In genomic region chr7:93910076-93910994, GRCh38 we compare ENCODE assay signal across 14 cellular contexts. TPM values are rescaled to one million over a fixed set of nuclear protein-coding genes. Genes with fewer than 3 reads are reported as not detected.
DNase-seq lines count a peak whose midpoint lies in the region; ATAC-seq and TF ChIP-seq lines count a peak whose summit lies in the region.
"Had no signal": no experiment of that assay in that cellular context is flagged by ENCODE, and none has a peak within 500 bp of the region (broad histone marks: within the 10 kb centered on the region; RNA-seq: fewer than 3 reads in every experiment).

No MANE protein-coding gene starts in this region.

- no peaks in the 10 kb centered on the region for H3K79me2 ChIP-seq in fibroblast of lung (ENCODE audit: control insufficient read depth, insufficient read depth, low read length)

- no peaks in the 10 kb centered on the region for H3K9me3 ChIP-seq in AG04450 (ENCODE audit: control insufficient read depth, insufficient read depth, low read length)
- no peaks in the 10 kb centered on the region for H3K9me3 ChIP-seq in fibroblast of lung (ENCODE audit: control insufficient read depth, insufficient read depth, low read depth, low read length)
- H3K9me3 ChIP-seq: Peyer's patch, transverse colon had no signal

- no peaks in the 10 kb centered on the region for H4K20me1 ChIP-seq in fibroblast of lung (ENCODE audit: control insufficient read depth, extremely low read depth, insufficient read depth, low read length)

- H3K4me1 Mint-ChIP-seq in neural crest cell (peaks cover 10% of the 10 kb centered on the region), WTC11 (no peaks in the 10 kb centered on the region)
- H3K4me1 Mint-ChIP-seq: activated naive CD4-positive, alpha-beta T cell treated with anti-CD3 and anti-CD28 coated beads, Interleukin-2, amount 50 U/mL, for 24 hours had no signal

- no peak for ATAC-seq in WTC11
- no peak for ATAC-seq in GM19324 (IDR thresholded peaks at IDR 0.05; ENCODE audit: low FRiP score, unreplicated experiment)

- DNase-seq in AG04450 (ENCODE audit: low read depth, low spot score) (peak; percentile 27), NCI-H226 (peak; percentile 72), fibroblast of lung (ENCODE audit: low read depth in 2 of 2) (peak; percentile 86 to 89), neural crest cell (ENCODE audit: low read depth, low spot score) (no peak), DMS79 (lab: John Stamatoyannopoulos, UW) (no peak), WTC11 (ENCODE audit: low spot score) (no peak)
- no peak for DNase-seq in stimulated activated CD4-positive, alpha-beta T cell treated with anti-CD3 and anti-CD28 coated beads, Interleukin-2, amount 100 ng/mL, for 24 hours
- DNase-seq: DND-41, mesendoderm, Peyer's patch, T1000, transverse colon had no signal

- H3K27me3 ChIP-seq in AG04450 (ENCODE audit: control insufficient read depth, insufficient read depth, low read length) (no peaks in the 10 kb centered on the region), fibroblast of lung (ENCODE audit: control insufficient read depth, insufficient read depth, low read length) (no peaks in the 10 kb centered on the region)
- H3K27me3 ChIP-seq: Peyer's patch, transverse colon had no signal

- H3K4me3 Mint-ChIP-seq in neural crest cell (no peak overlapping the region), WTC11 (no peak overlapping the region)
- H3K4me3 Mint-ChIP-seq: activated naive CD4-positive, alpha-beta T cell treated with anti-CD3 and anti-CD28 coated beads, Interleukin-2, amount 50 U/mL, for 24 hours had no signal

- TF ChIP-seq CTCF in AG04450 (IDR thresholded peaks at IDR 0.05; ENCODE audit: low read depth, low read length): no peak
- no peak for TF ChIP-seq CTCF in fibroblast of lung (conservative IDR thresholded peaks at IDR 0.05 in 1 of 2, IDR thresholded peaks at IDR 0.05 in 1 of 2; ENCODE audit: low read depth in 1 of 2, low read length in 2 of 2)
- TF ChIP-seq CTCF in neural crest cell (conservative IDR thresholded peaks at IDR 0.05): no peak
- no peak for TF ChIP-seq CTCF in WTC11 (IDR thresholded peaks at IDR 0.05)

- POLR2A ChIA-PET in AG04450 (lab: Yijun Ruan, JAX) (interaction anchor here (0.6 to 0.7 kb wide), 2 partner anchors 71 to 176 kb away, joined by 3 to 4 read pairs; no protein-coding TSS in a partner anchor), WTC11 (lab: Charles Lee) (no interaction called here)

- H3K36me3 Mint-ChIP-seq in neural crest cell (ENCODE audit: low read depth) (no peaks in the 10 kb centered on the region), WTC11 (no peaks in the 10 kb centered on the region)
- H3K36me3 Mint-ChIP-seq: activated naive CD4-positive, alpha-beta T cell treated with anti-CD3 and anti-CD28 coated beads, Interleukin-2, amount 50 U/mL, for 24 hours had no signal

- peak overlapping the region; percentile 50 for H3K27ac Mint-ChIP-seq in neural crest cell (ENCODE audit: unreplicated experiment)
- no peak overlapping the region for H3K27ac Mint-ChIP-seq in WTC11
- H3K27ac Mint-ChIP-seq: activated naive CD4-positive, alpha-beta T cell treated with anti-CD3 and anti-CD28 coated beads, Interleukin-2, amount 50 U/mL, for 24 hours had no signal

- H3K27me3 Mint-ChIP-seq in neural crest cell (ENCODE audit: low read depth) (no peaks in the 10 kb centered on the region), WTC11 (ENCODE audit: low read depth) (no peaks in the 10 kb centered on the region)

- no peak overlapping the region for H3K9ac ChIP-seq in fibroblast of lung (ENCODE audit: insufficient read depth, low read length)

- no peak overlapping the region for H2AFZ ChIP-seq in fibroblast of lung (ENCODE audit: low read length)

- H3K36me3 ChIP-seq in fibroblast of lung (ENCODE audit: control insufficient read depth, insufficient read depth, low read length): no peaks in the 10 kb centered on the region
- H3K36me3 ChIP-seq: Peyer's patch, transverse colon had no signal

- H3K27ac ChIP-seq in AG04450 (ENCODE audit: low read depth, low read length) (no peak overlapping the region), fibroblast of lung (ENCODE audit: insufficient read depth, low read length) (no peak overlapping the region)
- H3K27ac ChIP-seq: Peyer's patch had no signal

- H3K4me2 ChIP-seq in fibroblast of lung (ENCODE audit: extremely low read depth, insufficient read depth, low read length): no peak overlapping the region

- H3K4me1 ChIP-seq in fibroblast of lung (ENCODE audit: control insufficient read depth, extremely low read depth, insufficient read depth, low read length): peaks cover 6% of the 10 kb centered on the region
- H3K4me1 ChIP-seq: Peyer's patch had no signal

- CTCF ChIA-PET in AG04450 (lab: Charles Lee) (interaction anchor here (0.6 to 1.8 kb wide), 6 partner anchors 8 to 378 kb away, joined by 3 to 5 read pairs (median 3); partner anchors contain the start of gene GNG11), WTC11 (lab: Charles Lee) (no interaction called here)

- H3K9me3 Mint-ChIP-seq in neural crest cell: no peaks in the 10 kb centered on the region
- no peaks in the 10 kb centered on the region for H3K9me3 Mint-ChIP-seq in WTC11
- H3K9me3 Mint-ChIP-seq: activated naive CD4-positive, alpha-beta T cell treated with anti-CD3 and anti-CD28 coated beads, Interleukin-2, amount 50 U/mL, for 24 hours had no signal

- H3K4me3 ChIP-seq in AG04450 (ENCODE audit: low read depth, low read length) (no peak overlapping the region), fibroblast of lung (replicated peaks in 1 of 4; ENCODE audit: control extremely low read depth in 1 of 4, insufficient read depth in 1 of 4, low read depth in 3 of 4, low read length in 4 of 4) (no peak overlapping the region)
- H3K4me3 ChIP-seq: Peyer's patch, transverse colon had no signal

TF ChIP-seq in WTC11, 78 proteins besides CTCF, POLR2A, EP300 and RAD21:
- no peak for TF ChIP-seq JAZF1 (CRISPR knock-in tag; IDR thresholded peaks at IDR 0.05)
- TF ChIP-seq NR2C2 (CRISPR knock-in tag; IDR thresholded peaks at IDR 0.05): no peak
- TF ChIP-seq, protein P1, sequence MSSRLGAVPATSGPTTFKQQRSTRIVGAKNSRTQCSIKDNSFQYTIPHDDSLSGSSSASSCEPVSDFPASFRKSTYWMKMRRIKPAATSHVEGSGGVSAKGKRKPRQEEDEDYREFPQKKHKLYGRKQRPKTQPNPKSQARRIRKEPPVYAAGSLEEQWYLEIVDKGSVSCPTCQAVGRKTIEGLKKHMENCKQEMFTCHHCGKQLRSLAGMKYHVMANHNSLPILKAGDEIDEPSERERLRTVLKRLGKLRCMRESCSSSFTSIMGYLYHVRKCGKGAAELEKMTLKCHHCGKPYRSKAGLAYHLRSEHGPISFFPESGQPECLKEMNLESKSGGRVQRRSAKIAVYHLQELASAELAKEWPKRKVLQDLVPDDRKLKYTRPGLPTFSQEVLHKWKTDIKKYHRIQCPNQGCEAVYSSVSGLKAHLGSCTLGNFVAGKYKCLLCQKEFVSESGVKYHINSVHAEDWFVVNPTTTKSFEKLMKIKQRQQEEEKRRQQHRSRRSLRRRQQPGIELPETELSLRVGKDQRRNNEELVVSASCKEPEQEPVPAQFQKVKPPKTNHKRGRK (CRISPR knock-in tag; IDR thresholded peaks at IDR 0.05; ENCODE audit: borderline replicate concordance): no peak
- TF ChIP-seq SOX15 (CRISPR knock-in tag; IDR thresholded peaks at IDR 0.05): no peak
- no peak for TF ChIP-seq ERG (CRISPR knock-in tag; IDR thresholded peaks at IDR 0.05)

RNA-seq across cellular contexts. Expression of gene GNGT1, which starts 4.0 kb away (rescaled TPM):
- polyA plus RNA-seq in AG04450 (2011; rRNA removed): not detected in 2 replicates
- not detected in 2 replicates for polyA minus RNA-seq in AG04450 (2011; rRNA and poly(A)+ RNA removed)
- total RNA-seq in fibroblast of lung: not detected in 2 replicates
- polyA plus RNA-seq in fibroblast of lung: not detected in 2 replicates
- not detected in 2 replicates for polyA plus RNA-seq in fibroblast of lung (2012)
- polyA minus RNA-seq in fibroblast of lung (ENCODE audit: low replicate concordance): not detected in 2 replicates
- 0.65 and 1.0 TPM in 2 replicates for total RNA-seq in neural crest cell
- total RNA-seq in WTC11 (2021): 0.63 to 1.3 TPM (median 1.2 TPM) in 3 replicates
- total RNA-seq: Peyer's patch, transverse colon had no signal

RNA-seq across cellular contexts. Expression of gene GNG11, which starts 11.2 kb away (rescaled TPM):
- polyA plus RNA-seq in AG04450 (2011; rRNA removed): 13.8 and 19.7 TPM in 2 replicates
- 2.5 and 3.6 TPM in 2 replicates for polyA minus RNA-seq in AG04450 (2011; rRNA and poly(A)+ RNA removed)
- total RNA-seq in fibroblast of lung: 9.0 and 27.2 TPM in 2 replicates
- 23.1 and 46.1 TPM in 2 replicates for polyA plus RNA-seq in fibroblast of lung
- polyA plus RNA-seq in fibroblast of lung (2012): 37.7 and 63.8 TPM in 2 replicates
- 0.59 and 2.2 TPM in 2 replicates for polyA minus RNA-seq in fibroblast of lung (ENCODE audit: low replicate concordance)
- 8.9 and 9.4 TPM in 2 replicates for total RNA-seq in neural crest cell
- total RNA-seq in WTC11 (2021): 1.3 to 1.7 TPM (median 1.4 TPM) in 3 replicates

RNA-seq across cellular contexts. Expression of gene TFPI2, which starts 19.8 kb away (rescaled TPM):
- polyA plus RNA-seq in AG04450 (2011; rRNA removed) (27.9 and 31.0 TPM in 2 replicates), fibroblast of lung (57.6 and 76.0 TPM in 2 replicates)
- polyA minus RNA-seq in AG04450 (2011; rRNA and poly(A)+ RNA removed): 5.3 and 7.8 TPM in 2 replicates
- total RNA-seq in fibroblast of lung (1.5 and 14.4 TPM in 2 replicates), neural crest cell (0.84 and 0.86 TPM in 2 replicates), WTC11 (2021) (7.8 to 10.4 TPM (median 8.7 TPM) in 3 replicates)
- polyA plus RNA-seq in fibroblast of lung (2012): 58.9 and 71.5 TPM in 2 replicates
- 35.6 and 44.9 TPM in 2 replicates for polyA minus RNA-seq in fibroblast of lung (ENCODE audit: low replicate concordance)

Comparison
In these comparisons a context has a peak if more than half of its experiments do, and no peak if none do; other contexts are left out.
1. DNase-seq: peak in AG04450 (single experiment), NCI-H226 (single experiment) and fibroblast of lung (2 of 2); none in neural crest cell (single experiment), DMS79 (single experiment), stimulated activated CD4-positive, alpha-beta T cell treated with anti-CD3 and anti-CD28 coated beads, Interleukin-2, amount 100 ng/mL, for 24 hours (0 of 2) and WTC11 (single experiment).